ENCODE assay signal across 20 cellular contexts in the genomic region with DNA sequence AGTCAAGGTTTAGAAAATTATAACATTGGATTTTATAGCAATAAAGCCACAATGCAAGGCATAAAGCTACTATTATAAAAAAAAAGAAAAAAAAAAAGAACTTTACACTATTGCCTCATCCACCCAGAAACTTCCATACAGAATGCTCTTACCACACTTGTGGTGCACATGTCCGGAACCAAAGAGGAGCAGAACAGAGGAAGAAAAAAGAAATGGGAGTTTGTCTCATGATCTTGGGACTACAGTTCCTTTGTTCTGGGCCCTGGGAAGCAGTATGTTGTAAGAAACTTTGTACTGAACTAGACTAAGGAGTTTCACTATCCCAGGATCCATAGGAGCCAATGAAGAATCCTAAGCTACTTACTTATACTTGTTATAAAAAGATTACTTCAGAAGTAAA. TPM values are rescaled to one million over a fixed set of nuclear protein-coding genes. Genes with fewer than 3 reads are reported as not detected.
DNase-seq lines count a peak whose midpoint lies in the region; ATAC-seq lines count a peak whose summit lies in the region.
"Had no signal": no experiment of that assay in that cellular context is flagged by ENCODE, and none has a peak within 500 bp of the region (broad histone marks: within the 10 kb centered on the region; RNA-seq: fewer than 3 reads in every experiment).

No MANE protein-coding gene starts in this region.

- H2BK15ac ChIP-seq in mesenchymal stem cell (ENCODE audit: low read depth, poor library complexity, severe bottlenecking) = no peak overlapping the region

- no peak overlapping the region for H3K23ac ChIP-seq in mesenchymal stem cell (ENCODE audit: low read length in 2 of 2)

- H2AK5ac ChIP-seq in mesenchymal stem cell (ENCODE audit: low read length, severe bottlenecking) = no peak overlapping the region

- no peaks in the 10 kb centered on the region for H3K79me1 ChIP-seq in mesenchymal stem cell (replicated peaks; ENCODE audit: low read length, poor library complexity, severe bottlenecking)

- intact Hi-C loops in sciatic nerve (cut with DNase I) = no loop called here

- H3K36me3 ChIP-seq in mesenchymal stem cell (ENCODE audit: control insufficient read depth in 1 of 2, insufficient read depth in 2 of 2, low read depth in 1 of 2, low read length in 2 of 2) = no peaks in the 10 kb centered on the region

- ATAC-seq in sciatic nerve = peak; percentile 43
- ATAC-seq: Panc1 had no signal

- no peak overlapping the region for H3K27ac ChIP-seq in mesenchymal stem cell (ENCODE audit: low read length, poor library complexity, severe bottlenecking)
- H3K27ac ChIP-seq: KMS-11 had no signal

- H3K4me3 ChIP-seq in mesenchymal stem cell (ENCODE audit: insufficient read depth in 1 of 2, low read depth in 1 of 2, low read length in 2 of 2) = no peak overlapping the region

- H3K4ac ChIP-seq in mesenchymal stem cell (ENCODE audit: low read depth in 1 of 2, low read length in 2 of 2) = no peak overlapping the region

- 80% methylated on average over 1 of the region's 1 CpG for WGBS in mesenchymal stem cell

- H3K4me2 ChIP-seq in mesenchymal stem cell (ENCODE audit: low read length, poor library complexity, severe bottlenecking) = no peak overlapping the region
- H3K4me2 ChIP-seq: KMS-11 had no signal

- H3K18ac ChIP-seq in mesenchymal stem cell (ENCODE audit: low read depth in 1 of 2, low read length in 2 of 2) = no peak overlapping the region

- H4K8ac ChIP-seq in mesenchymal stem cell (ENCODE audit: low read length) = no peak overlapping the region

- no peak overlapping the region for H4K91ac ChIP-seq in mesenchymal stem cell (ENCODE audit: low read length)

- H3K14ac ChIP-seq in mesenchymal stem cell (ENCODE audit: low read length in 2 of 2) = no peak overlapping the region

- H2BK120ac ChIP-seq in mesenchymal stem cell (ENCODE audit: low read depth, low read length) = no peak overlapping the region

- DNase-seq in SIG-M5 treated with dmso at 0.1 percent for 504 hours (lab: John Stamatoyannopoulos, UW; ENCODE audit: unreplicated experiment) = peak; percentile 19
- DNase-seq in SIG-M5 (lab: John Stamatoyannopoulos, UW) = no peak
- DNase-seq in MV-4-11 (lab: John Stamatoyannopoulos, UW) = peak; percentile 54
- peak; percentile 93 for DNase-seq in foreskin melanocyte
- DNase-seq in sciatic nerve (ENCODE audit: low spot score) = no peak
- no peak for DNase-seq in NCI-H748 treated with DMSO at 0.1 percent for 48 hours (lab: John Stamatoyannopoulos, UW)
- DNase-seq in ecto neural progenitor cell (ENCODE audit: low spot score) = no peak
- no peak for DNase-seq in mesenchymal stem cell
- DNase-seq: 8988T; Caco-2; CD4-positive, alpha-beta T cell; GDM1; H7; HFFc6; NCI-H1092 treated with DMSO at 0.1 percent for 48 hours; NCI-H1694; NCI-H2081 treated with DMSO at 0.1 percent for 48 hours; NCI-H510A treated with DMSO at 0.1 percent for 48 hours had no signal

- H2BK5ac ChIP-seq in mesenchymal stem cell (ENCODE audit: low read depth, low read length, poor library complexity, severe bottlenecking) = no peak overlapping the region

- H3K4me1 ChIP-seq in mesenchymal stem cell (ENCODE audit: control insufficient read depth, insufficient read depth, low read depth, low read length) = peaks cover 8% of the 10 kb centered on the region
- H3K4me1 ChIP-seq: Caco-2 had no signal

- no peak overlapping the region for H2AFZ ChIP-seq in mesenchymal stem cell (ENCODE audit: low read depth, low read length)

- H3K9ac ChIP-seq in mesenchymal stem cell (ENCODE audit: low read length) = no peak overlapping the region
- H3K9ac ChIP-seq: KMS-11 had no signal

- no peaks in the 10 kb centered on the region for H3K9me3 ChIP-seq in mesenchymal stem cell (ENCODE audit: control insufficient read depth, low read length)
- H3K9me3 ChIP-seq: Caco-2 had no signal

- no peak overlapping the region for H2BK12ac ChIP-seq in mesenchymal stem cell (ENCODE audit: low read length in 2 of 2)

- H3K27me3 ChIP-seq in mesenchymal stem cell (ENCODE audit: control insufficient read depth in 1 of 2, insufficient read depth in 1 of 2, low read length in 2 of 2) = peaks cover 0 to 17% of the 10 kb centered on the region in 2 experiments

RNA-seq across cellular contexts. Expression of a gene that starts 36.2 kb away (rescaled TPM):
- 10.0 TPM for total RNA-seq in sciatic nerve
- 0.22 TPM for polyA plus RNA-seq in mesenchymal stem cell (2013, experiment 1 of 2)
- polyA plus RNA-seq in mesenchymal stem cell (2013, experiment 2 of 2) = 0.33 TPM

Comparison
In these comparisons a context has a peak if more than half of its experiments do, and no peak if none do; other contexts are left out.
1. DNase-seq: peak in SIG-M5 treated with dmso at 0.1 percent for 504 hours (single experiment), MV-4-11 (single experiment) and foreskin melanocyte (single experiment); none in SIG-M5 (single experiment), sciatic nerve (single experiment), NCI-H748 treated with DMSO at 0.1 percent for 48 hours (single experiment), ecto neural progenitor cell (single experiment) and mesenchymal stem cell (single experiment).